In genomic region chr16:64962786-64963185, GRCh38 we compare ENCODE assay signal across 23 cellular contexts.
"Had no signal": no experiment of that assay in that cellular context is flagged by ENCODE, and none has a peak within 500 bp of the region (broad histone marks: within the 10 kb centered on the region; RNA-seq: fewer than 3 reads in every experiment).

No MANE protein-coding gene starts in this region.

- ATAC-seq: activated CD8-positive, alpha-beta T cell treated with anti-CD3 and anti-CD28 coated beads, Interleukin-2, amount 10 ng/mL, durations not matched to agents 7 days and 5 days; activated naive CD4-positive, alpha-beta T cell treated with anti-CD3 and anti-CD28 coated beads, Interleukin-2, amount 50 U/mL, for 72 hours; activated T-cell treated with anti-CD3 and anti-CD28 coated beads, Interleukin-2, amount 50 U/mL, for 72 hours; foreskin keratinocyte; left cardiac atrium; lower lobe of right lung; natural killer cell; right cardiac atrium had no signal

- H3K4me3 Mint-ChIP-seq: activated CD4-positive, alpha-beta T cell treated with anti-CD3 and anti-CD28 coated beads, Interleukin-2, amount 10 ng/mL, durations not matched to agents 24 days and 14 days; activated CD8-positive, alpha-beta T cell treated with anti-CD3 and anti-CD28 coated beads, Interleukin-2, amount 10 ng/mL, durations not matched to agents 7 days and 5 days; activated T-cell treated with anti-CD3 and anti-CD28 coated beads, Interleukin-2, amount 50 U/mL, for 72 hours; immature natural killer cell; natural killer cell; stimulated activated naive CD8-positive, alpha-beta T cell treated with anti-CD3 and anti-CD28 coated beads, Interleukin-15, Interleukin-2, amounts not matched to agents 100 ng/mL and 50 ng/mL, for 24 hours; type B pancreatic cell had no signal

- H3K27ac ChIP-seq: esophagus muscularis mucosa, foreskin keratinocyte, lower lobe of right lung, prostate gland had no signal

- FAIRE-seq: endometrium, small intestine had no signal

- H3K27ac Mint-ChIP-seq: activated CD4-positive, alpha-beta T cell treated with anti-CD3 and anti-CD28 coated beads, Interleukin-2, amount 10 ng/mL, durations not matched to agents 24 days and 14 days; activated CD8-positive, alpha-beta T cell treated with anti-CD3 and anti-CD28 coated beads, Interleukin-2, amount 10 ng/mL, durations not matched to agents 7 days and 5 days; activated naive CD4-positive, alpha-beta T cell treated with anti-CD3 and anti-CD28 coated beads, Interleukin-2, amount 50 U/mL, for 72 hours; activated T-cell treated with anti-CD3 and anti-CD28 coated beads, Interleukin-2, amount 50 U/mL, for 72 hours; immature natural killer cell; natural killer cell; stimulated activated naive CD8-positive, alpha-beta T cell treated with anti-CD3 and anti-CD28 coated beads, Interleukin-15, Interleukin-2, amounts not matched to agents 100 ng/mL and 50 ng/mL, for 24 hours had no signal

- H3K4me1 ChIP-seq: esophagus muscularis mucosa, foreskin keratinocyte, lower lobe of right lung, prostate gland had no signal

- H3K27me3 ChIP-seq: esophagus muscularis mucosa, foreskin keratinocyte had no signal

- H3K4me3 ChIP-seq: esophagus muscularis mucosa, lower lobe of right lung, prostate gland had no signal

- DNase-seq: activated CD4-positive, alpha-beta T cell treated with anti-CD3 and anti-CD28 coated beads, Interleukin-2, amount 10 ng/mL, durations not matched to agents 24 days and 14 days; activated CD4-positive, CD25-positive, alpha-beta regulatory T cell; activated CD8-positive, alpha-beta memory T cell treated with anti-CD3 and anti-CD28 coated beads, Interleukin-2, amount 50 U/mL, for 48 hours; activated CD8-positive, alpha-beta T cell treated with anti-CD3 and anti-CD28 coated beads, Interleukin-2, amount 10 ng/mL, durations not matched to agents 7 days and 5 days; activated gamma-delta T cell; activated T-cell treated with anti-CD3 and anti-CD28 coated beads, Interleukin-2, amount 50 U/mL, for 72 hours; cerebellar nuclear complex; foreskin keratinocyte; immature natural killer cell; left cardiac atrium; lower lobe of right lung; natural killer cell; occipital lobe; right cardiac atrium; SHP77 treated with DMSO at 0.1 percent for 48 hours; small intestine; T-helper 2 cell had no signal

- H3K36me3 ChIP-seq: esophagus muscularis mucosa, lower lobe of right lung, prostate gland had no signal

- H3K36me3 Mint-ChIP-seq: activated naive CD4-positive, alpha-beta T cell treated with anti-CD3 and anti-CD28 coated beads, Interleukin-2, amount 50 U/mL, for 72 hours; natural killer cell had no signal

- H3K9me3 ChIP-seq: esophagus muscularis mucosa, lower lobe of right lung, prostate gland had no signal

- H3K9me3 Mint-ChIP-seq: type B pancreatic cell had no signal

- H3K4me1 Mint-ChIP-seq: activated CD4-positive, alpha-beta T cell treated with anti-CD3 and anti-CD28 coated beads, Interleukin-2, amount 10 ng/mL, durations not matched to agents 24 days and 14 days; immature natural killer cell; natural killer cell had no signal

- H3K27me3 Mint-ChIP-seq: activated CD4-positive, alpha-beta T cell treated with anti-CD3 and anti-CD28 coated beads, Interleukin-2, amount 10 ng/mL, durations not matched to agents 24 days and 14 days; stimulated activated naive CD8-positive, alpha-beta T cell treated with anti-CD3 and anti-CD28 coated beads, Interleukin-15, Interleukin-2, amounts not matched to agents 100 ng/mL and 50 ng/mL, for 24 hours; type B pancreatic cell had no signal
